ENCODE assay signal across 14 cellular contexts in genomic region chr5:148145916-148146315, GRCh38. TPM values are rescaled to one million over a fixed set of nuclear protein-coding genes. Genes with fewer than 3 reads are reported as not detected.
A peak's percentile ranks its signal among the peaks of the same experiment; 100 is the strongest.
DNase-seq lines count a peak whose midpoint lies in the region; TF ChIP-seq lines count a peak whose summit lies in the region.
"Had no signal": no experiment of that assay in that cellular context is flagged by ENCODE, and none has a peak within 500 bp of the region (broad histone marks: within the 10 kb centered on the region; RNA-seq: fewer than 3 reads in every experiment).

No MANE protein-coding gene starts in this region.

- H3K27ac Mint-ChIP-seq in osteocyte (ENCODE audit: unreplicated experiment) (peak overlapping the region; percentile 48), chondrocyte (ENCODE audit: unreplicated experiment) (no peak overlapping the region)
- H3K27ac Mint-ChIP-seq: activated CD4-positive, alpha-beta memory T cell treated with anti-CD3 and anti-CD28 coated beads, Interleukin-2, amount 10 ng/mL, durations not matched to agents 7 days and 5 days; stimulated activated effector memory CD8-positive, alpha-beta T cell treated with anti-CD3 and anti-CD28 coated beads, Interleukin-12 subunit alpha, Interleukin-12 subunit beta, amount 100 ng/mL, for 72 hours had no signal

- H3K27me3 Mint-ChIP-seq in osteocyte (ENCODE audit: unreplicated experiment), result peaks cover 10% of the 10 kb centered on the region
- H3K27me3 Mint-ChIP-seq in chondrocyte (ENCODE audit: low read depth), result peaks cover 6% of the 10 kb centered on the region

- H3K4me3 ChIP-seq in fibroblast of pulmonary artery (replicated peaks; ENCODE audit: low read depth, low read length), result no peak overlapping the region
- H3K4me3 ChIP-seq in Peyer's patch, result no peak overlapping the region
- H3K4me3 ChIP-seq: adrenal gland; BLaER1 treated with 17β-estradiol and CSF1 and Interleukin-3, amounts not matched to agents 10 nM and 100 nM had no signal

- no peak for TF ChIP-seq CTCF in fibroblast of pulmonary artery (IDR thresholded peaks at IDR 0.05; ENCODE audit: low read length, missing control alignments)
- TF ChIP-seq CTCF in osteocyte (IDR thresholded peaks at IDR 0.05), result no peak
- no peak for TF ChIP-seq CTCF in Peyer's patch (IDR thresholded peaks at IDR 0.05)
- no peak for TF ChIP-seq CTCF in chondrocyte (IDR thresholded peaks at IDR 0.05)

- H3K36me3 ChIP-seq in Peyer's patch, result no peaks in the 10 kb centered on the region
- H3K36me3 ChIP-seq: adrenal gland; BLaER1 treated with 17β-estradiol and CSF1 and Interleukin-3, amounts not matched to agents 10 nM and 100 nM had no signal

- DNase-seq in Daoy (ENCODE audit: low read depth) (peak; percentile 44), NCI-H510A treated with DMSO at 0.1 percent for 48 hours (lab: John Stamatoyannopoulos, UW) (peak; percentile 62), fibroblast of pulmonary artery (ENCODE audit: low read depth) (peak; percentile 64), osteocyte (ENCODE audit: extremely low spot score, unreplicated experiment) (no peak), Peyer's patch (no peak), NCI-H2107 treated with DMSO at 0.1 percent for 48 hours (lab: John Stamatoyannopoulos, UW; ENCODE audit: unreplicated experiment) (no peak), chondrocyte (ENCODE audit: low spot score) (no peak)
- DNase-seq in activated naive CD4-positive, alpha-beta T cell (lab: John Stamatoyannopoulos, UW), result no peak
- DNase-seq: activated CD4-positive, alpha-beta memory T cell treated with anti-CD3 and anti-CD28 coated beads, Interleukin-2, amount 10 ng/mL, durations not matched to agents 7 days and 5 days; NCI-H2081 had no signal

- H3K9me3 Mint-ChIP-seq in osteocyte (ENCODE audit: unreplicated experiment) (no peaks in the 10 kb centered on the region), chondrocyte (ENCODE audit: low read depth) (peaks cover 3% of the 10 kb centered on the region)
- H3K9me3 Mint-ChIP-seq: activated CD4-positive, alpha-beta memory T cell treated with anti-CD3 and anti-CD28 coated beads, Interleukin-2, amount 10 ng/mL, durations not matched to agents 7 days and 5 days had no signal

- H3K4me3 Mint-ChIP-seq in osteocyte (ENCODE audit: unreplicated experiment) (no peak overlapping the region), chondrocyte (ENCODE audit: unreplicated experiment) (no peak overlapping the region)
- H3K4me3 Mint-ChIP-seq: activated CD4-positive, alpha-beta memory T cell treated with anti-CD3 and anti-CD28 coated beads, Interleukin-2, amount 10 ng/mL, durations not matched to agents 7 days and 5 days; stimulated activated effector memory CD8-positive, alpha-beta T cell treated with anti-CD3 and anti-CD28 coated beads, Interleukin-12 subunit alpha, Interleukin-12 subunit beta, amount 100 ng/mL, for 72 hours had no signal

- H3K27ac ChIP-seq in Peyer's patch, result no peak overlapping the region
- H3K27ac ChIP-seq: adrenal gland; BLaER1 treated with 17β-estradiol and CSF1 and Interleukin-3, amounts not matched to agents 10 nM and 100 nM had no signal

- no peak for TF ChIP-seq POLR2A in Peyer's patch (IDR thresholded peaks at IDR 0.05)

- H3K9me3 ChIP-seq in Peyer's patch, result no peaks in the 10 kb centered on the region
- H3K9me3 ChIP-seq: adrenal gland; BLaER1 treated with 17β-estradiol and CSF1 and Interleukin-3, amounts not matched to agents 10 nM and 100 nM had no signal

- no peaks in the 10 kb centered on the region for H3K27me3 ChIP-seq in Peyer's patch
- H3K27me3 ChIP-seq: adrenal gland; BLaER1 treated with 17β-estradiol and CSF1 and Interleukin-3, amounts not matched to agents 10 nM and 100 nM had no signal

- H3K4me1 ChIP-seq in Peyer's patch, result no peaks in the 10 kb centered on the region
- H3K4me1 ChIP-seq: adrenal gland had no signal

- H3K36me3 Mint-ChIP-seq in osteocyte (ENCODE audit: unreplicated experiment), result no peaks in the 10 kb centered on the region
- H3K36me3 Mint-ChIP-seq in chondrocyte (ENCODE audit: low read depth), result peaks cover 2% of the 10 kb centered on the region
- H3K36me3 Mint-ChIP-seq: stimulated activated effector memory CD8-positive, alpha-beta T cell treated with anti-CD3 and anti-CD28 coated beads, Interleukin-12 subunit alpha, Interleukin-12 subunit beta, amount 100 ng/mL, for 72 hours had no signal

- H3K4me1 Mint-ChIP-seq in osteocyte (ENCODE audit: unreplicated experiment) (peaks cover 14% of the 10 kb centered on the region), chondrocyte (ENCODE audit: low read depth) (peaks cover 15% of the 10 kb centered on the region)
- H3K4me1 Mint-ChIP-seq: activated CD4-positive, alpha-beta memory T cell treated with anti-CD3 and anti-CD28 coated beads, Interleukin-2, amount 10 ng/mL, durations not matched to agents 7 days and 5 days; stimulated activated effector memory CD8-positive, alpha-beta T cell treated with anti-CD3 and anti-CD28 coated beads, Interleukin-12 subunit alpha, Interleukin-12 subunit beta, amount 100 ng/mL, for 72 hours had no signal

RNA-seq across cellular contexts. Expression of gene SPINK14, which starts 22.4 kb away (rescaled TPM):
- not detected in 2 replicates for total RNA-seq in Daoy (2014; rRNA removed; shearing (Covaris generic))
- total RNA-seq in osteocyte (not detected in 2 replicates), Peyer's patch (not detected), chondrocyte (not detected in 3 replicates)
- total RNA-seq: activated CD4-positive, alpha-beta memory T cell treated with anti-CD3 and anti-CD28 coated beads, Interleukin-2, amount 10 ng/mL, durations not matched to agents 7 days and 5 days; adrenal gland; mononuclear cell had no signal

RNA-seq across cellular contexts. Expression of gene SPINK6, which starts 56.9 kb away (rescaled TPM):
- not detected in 2 replicates for total RNA-seq in Daoy (2014; rRNA removed; shearing (Covaris generic))
- total RNA-seq in osteocyte (not detected in 2 replicates), Peyer's patch (not detected), chondrocyte (not detected in 3 replicates)
- total RNA-seq: activated CD4-positive, alpha-beta memory T cell treated with anti-CD3 and anti-CD28 coated beads, Interleukin-2, amount 10 ng/mL, durations not matched to agents 7 days and 5 days; mononuclear cell had no signal

Comparison
In these comparisons a context has a peak if more than half of its experiments do, and no peak if none do; other contexts are left out.
1. DNase-seq: peak in Daoy (single experiment), NCI-H510A treated with DMSO at 0.1 percent for 48 hours (single experiment) and fibroblast of pulmonary artery (single experiment); none in osteocyte (single experiment), Peyer's patch (0 of 3), NCI-H2107 treated with DMSO at 0.1 percent for 48 hours (single experiment), chondrocyte (single experiment) and activated naive CD4-positive, alpha-beta T cell (0 of 4).